ENCODE assay signal across 8 cellular contexts in genomic region chr1:169044296-169044695, GRCh38.
DNase-seq lines count a peak whose midpoint lies in the region; ATAC-seq and TF ChIP-seq lines count a peak whose summit lies in the region.

No MANE protein-coding gene starts in this region.

- ATAC-seq in GM18511 (IDR thresholded peaks at IDR 0.05; ENCODE audit: unreplicated experiment), result peak; percentile 96
- ATAC-seq in GM21717 (IDR thresholded peaks at IDR 0.05; ENCODE audit: unreplicated experiment), result peak; percentile 90

- no peak overlapping the region for H3K4me3 Mint-ChIP-seq in endothelial cell (ENCODE audit: unreplicated experiment)

- no peaks in the 10 kb centered on the region for H3K27me3 ChIP-seq in HAP-1 (ENCODE audit: low read depth)

- TF ChIP-seq CTCF in endothelial cell (IDR thresholded peaks at IDR 0.05; ENCODE audit: unreplicated experiment), result no peak

- H3K9me3 Mint-ChIP-seq in endothelial cell (ENCODE audit: unreplicated experiment), result no peaks in the 10 kb centered on the region

- peaks cover 1% of the 10 kb centered on the region for H3K27me3 Mint-ChIP-seq in endothelial cell (ENCODE audit: unreplicated experiment)

- no peak overlapping the region for H3K4me3 ChIP-seq in HAP-1

- H3K4me1 Mint-ChIP-seq in endothelial cell (ENCODE audit: unreplicated experiment), result no peaks in the 10 kb centered on the region

- H3K4me1 ChIP-seq in HAP-1, result no peaks in the 10 kb centered on the region

- in situ Hi-C loops in HAP-1 (cut with MboI; ENCODE audit: low sequenced_read_pairs), result no loop called here

- H3K36me3 Mint-ChIP-seq in endothelial cell (ENCODE audit: low read depth, unreplicated experiment), result no peaks in the 10 kb centered on the region

- no peaks in the 10 kb centered on the region for H3K9me3 ChIP-seq in HAP-1

- H3K36me3 ChIP-seq in HAP-1 (replicated peaks), result no peaks in the 10 kb centered on the region

- DNase-seq in Kasumi-1 (lab: John Stamatoyannopoulos, UW) (peak; percentile 98 to 99), HAP-1 (ENCODE audit: low spot score in 2 of 2) (no peak), cerebellar nuclear complex (lab: John Stamatoyannopoulos, UW) (no peak), endothelial cell (ENCODE audit: low spot score) (no peak)
- peak; percentile 32 for DNase-seq in activated effector memory CD4-positive, alpha-beta T cell treated with Interleukin-2 at 50 U/mL for 16 hours
- DNase-seq in stimulated activated CD8-positive, alpha-beta memory T cell treated with anti-CD3 and anti-CD28 coated beads, Interleukin-15, amount 100 ng/mL, for 1 hour (ENCODE audit: low read depth), result peak; percentile 14

- no peak overlapping the region for H3K27ac Mint-ChIP-seq in endothelial cell (ENCODE audit: unreplicated experiment)

Comparison
In these comparisons a context has a peak if more than half of its experiments do, and no peak if none do; other contexts are left out.
1. DNase-seq: peak in Kasumi-1 (2 of 2), activated effector memory CD4-positive, alpha-beta T cell treated with Interleukin-2 at 50 U/mL for 16 hours (single experiment) and stimulated activated CD8-positive, alpha-beta memory T cell treated with anti-CD3 and anti-CD28 coated beads, Interleukin-15, amount 100 ng/mL, for 1 hour (single experiment); none in HAP-1 (0 of 2), cerebellar nuclear complex (0 of 2) and endothelial cell (single experiment).